ENCODE assay signal across 7 cellular contexts in the genomic region with DNA sequence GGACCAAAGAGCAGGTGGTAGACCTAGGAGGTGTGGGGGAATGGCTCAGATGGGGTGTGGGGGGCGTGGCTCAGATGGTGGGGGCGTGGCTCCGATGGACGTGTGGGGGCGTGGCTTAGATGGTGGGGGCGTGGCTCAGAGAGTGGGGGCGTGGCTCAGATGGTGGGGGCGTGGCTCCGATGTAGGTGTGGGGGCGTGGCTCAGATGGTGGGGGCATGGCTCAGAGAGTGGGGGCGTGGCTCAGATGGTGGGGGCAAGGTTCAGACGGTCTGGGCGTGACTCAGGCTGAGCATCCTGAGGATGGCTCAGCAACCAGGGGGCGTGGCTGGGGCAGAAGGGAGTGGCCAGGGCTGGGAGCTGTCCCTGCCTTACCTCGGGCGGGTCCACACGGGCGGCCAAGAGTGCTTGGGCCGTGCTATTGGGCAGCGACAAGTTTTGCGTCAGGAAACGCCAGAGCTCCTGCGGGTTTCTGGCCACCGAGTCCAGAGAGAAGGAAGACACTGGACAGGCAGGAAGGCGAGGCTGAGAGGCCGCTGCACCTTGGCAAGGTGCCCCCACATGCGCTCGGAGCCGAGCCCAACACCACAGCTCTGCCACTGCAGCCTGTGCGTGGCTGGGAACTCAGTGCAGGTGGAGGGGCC. TPM values are rescaled to one million over a fixed set of nuclear protein-coding genes. Genes with fewer than 3 reads are reported as not detected.
A peak's percentile ranks its signal among the peaks of the same experiment; 100 is the strongest.
DNase-seq lines count a peak whose midpoint lies in the region; ATAC-seq and TF ChIP-seq lines count a peak whose summit lies in the region.
"Had no signal": no experiment of that assay in that cellular context is flagged by ENCODE, and none has a peak within 500 bp of the region (broad histone marks: within the 10 kb centered on the region; RNA-seq: fewer than 3 reads in every experiment).

No MANE protein-coding gene starts in this region.

- BruUV-seq in HCT116 (replicated peaks; lab: Mats Ljungman, UMichigan): no TSS peak

- POLR2A ChIA-PET in HCT116 (lab: Charles Lee): no interaction called here

- H3K4me1 Mint-ChIP-seq in T-helper 17 cell: peaks cover 11% of the 10 kb centered on the region

- H3K4me3 ChIP-seq in HCT116 (replicated peaks in 1 of 2; ENCODE audit: low read depth in 1 of 2, low read length in 2 of 2): no peak overlapping the region
- H3K4me3 ChIP-seq in smooth muscle cell: no peak overlapping the region

- no peak for TF ChIP-seq RAD21 in HCT116 (IDR thresholded peaks at IDR 0.05; ENCODE audit: low read depth)

- H3K27ac ChIP-seq in HCT116 (ENCODE audit: low read depth, low read length) (peak overlapping the region; percentile 63), smooth muscle cell (ENCODE audit: low read depth) (no peak overlapping the region)

- peak overlapping the region; percentile 44 for H3K27ac Mint-ChIP-seq in T-helper 17 cell
- H3K27ac Mint-ChIP-seq: activated naive CD4-positive, alpha-beta T cell treated with anti-CD3 and anti-CD28 coated beads, Interleukin-2, amount 50 U/mL, for 24 hours had no signal

- H3K4me1 ChIP-seq in HCT116 (ENCODE audit: control insufficient read depth in 1 of 2, insufficient read depth in 2 of 2, low read length in 2 of 2) (peaks cover 27 to 36% of the 10 kb centered on the region in 2 experiments; a peak in 3 of 4 replicates), smooth muscle cell (ENCODE audit: low read depth) (peaks cover under 1% of the 10 kb centered on the region)

- DNase-seq in HCT116 (ENCODE audit: low read depth, low spot score) (peak; percentile 92), T-helper 17 cell (peak; percentile 53 to 71 (median 62)), dermis blood vessel endothelial cell (peak; percentile 70), smooth muscle cell (lab: John Stamatoyannopoulos, UW; ENCODE audit: unreplicated experiment) (no peak), epidermal melanocyte (ENCODE audit: insufficient read length, low spot score) (no peak)
- DNase-seq in stimulated activated CD4-positive, alpha-beta T cell treated with anti-CD3 and anti-CD28 coated beads, Interleukin-12 subunit alpha, Interleukin-12 subunit beta, amount 100 ng/mL, for 4 hours: peak; percentile 68

- H3K9ac ChIP-seq in HCT116 (ENCODE audit: low read length): peak overlapping the region; percentile 38
- no peak overlapping the region for H3K9ac ChIP-seq in smooth muscle cell (ENCODE audit: low read depth)

- CTCF ChIA-PET in HCT116 (lab: Charles Lee): interaction anchor here (0.6 to 1.8 kb wide), 4 partner anchors 13 to 46 kb away, joined by 3 to 14 read pairs (median 5); partner anchors contain the start of gene NPDC1

- RAD21 ChIA-PET in HCT116 (lab: Charles Lee; ENCODE audit: low non-redundant PET in 1 of 2, low total read pairs in 2 of 2, uncharacterized antibody in 2 of 2, unreplicated experiment in 2 of 2): interaction anchor here in 1 of 2 experiments (0.6 kb wide), 1 partner anchor 242 kb away, joined by 3 read pairs; no protein-coding TSS in a partner anchor

- H3K27me3 Mint-ChIP-seq in T-helper 17 cell: no peaks in the 10 kb centered on the region
- H3K27me3 Mint-ChIP-seq: activated naive CD4-positive, alpha-beta T cell treated with anti-CD3 and anti-CD28 coated beads, Interleukin-2, amount 50 U/mL, for 24 hours had no signal

- H3K27me3 ChIP-seq in HCT116 (ENCODE audit: insufficient read depth, low read length) (no peaks in the 10 kb centered on the region), smooth muscle cell (ENCODE audit: low read depth) (no peaks in the 10 kb centered on the region)

- ATAC-seq in HCT116 (peak; percentile 97), T-helper 17 cell (peak; percentile 80)

- H4K20me1 ChIP-seq in HCT116 (ENCODE audit: insufficient read depth) (no peaks in the 10 kb centered on the region), smooth muscle cell (ENCODE audit: low read depth) (peaks cover 5% of the 10 kb centered on the region)

- H3K36me3 ChIP-seq in HCT116 (ENCODE audit: control insufficient read depth in 1 of 2, insufficient read depth in 2 of 2, low read length in 2 of 2) (peaks cover 5 to 12% of the 10 kb centered on the region in 2 experiments; a peak in 2 of 4 replicates), smooth muscle cell (ENCODE audit: low read depth) (no peaks in the 10 kb centered on the region)

- no peaks in the 10 kb centered on the region for H3K36me3 Mint-ChIP-seq in T-helper 17 cell (ENCODE audit: low read depth)
- H3K36me3 Mint-ChIP-seq: activated naive CD4-positive, alpha-beta T cell treated with anti-CD3 and anti-CD28 coated beads, Interleukin-2, amount 50 U/mL, for 24 hours had no signal

- TF ChIP-seq CTCF in HCT116 (IDR thresholded peaks at IDR 0.05 in 2 of 3, conservative IDR thresholded peaks at IDR 0.05 in 1 of 3; ENCODE audit: borderline replicate concordance in 1 of 3, insufficient read depth in 1 of 3, low read depth in 2 of 3, low read length in 2 of 3) (no peak), smooth muscle cell (IDR thresholded peaks at IDR 0.05; ENCODE audit: borderline replicate concordance, insufficient read depth, poor library complexity, severe bottlenecking) (no peak)

- no peak for TF ChIP-seq POLR2A in HCT116 (IDR thresholded peaks at IDR 0.05; ENCODE audit: borderline replicate concordance, extremely low read depth, insufficient read depth, insufficient read length)

- no peaks in the 10 kb centered on the region for H3K9me2 ChIP-seq in HCT116 (ENCODE audit: insufficient read depth)

- WGBS in smooth muscle cell (ENCODE audit: low lambda C conversion rate): 70% methylated on average over 10 of the region's 30 CpGs

- no peak overlapping the region for H3K4me3 Mint-ChIP-seq in T-helper 17 cell
- H3K4me3 Mint-ChIP-seq: activated naive CD4-positive, alpha-beta T cell treated with anti-CD3 and anti-CD28 coated beads, Interleukin-2, amount 50 U/mL, for 24 hours had no signal

- H3K4me2 ChIP-seq in HCT116 (ENCODE audit: low read length): peak overlapping the region; percentile 58
- H3K4me2 ChIP-seq in smooth muscle cell: no peak overlapping the region

- H3K79me2 ChIP-seq in HCT116 (ENCODE audit: insufficient read depth, low read length): peaks cover 26% of the 10 kb centered on the region
- H3K79me2 ChIP-seq in smooth muscle cell (ENCODE audit: low read depth): no peaks in the 10 kb centered on the region

- intact Hi-C loops in HCT116 (cut with micrococcal nuclease): no loop called here

- H2AFZ ChIP-seq in HCT116 (ENCODE audit: low read depth, low read length, poor library complexity, severe bottlenecking): no peak overlapping the region
- H2AFZ ChIP-seq in smooth muscle cell (ENCODE audit: low read depth): no peak overlapping the region

- no peaks in the 10 kb centered on the region for H3F3A ChIP-seq in smooth muscle cell (ENCODE audit: low read depth)

- no peaks in the 10 kb centered on the region for H3K9me3 ChIP-seq in HCT116 (ENCODE audit: control insufficient read depth in 1 of 2, insufficient read depth in 1 of 2, low read depth in 1 of 2, low read length in 2 of 2)
- no peaks in the 10 kb centered on the region for H3K9me3 ChIP-seq in T-helper 17 cell (ENCODE audit: control insufficient read depth, low read length, poor library complexity, severe bottlenecking)
- H3K9me3 ChIP-seq in smooth muscle cell (replicated peaks; ENCODE audit: low read depth): no peaks in the 10 kb centered on the region

TF ChIP-seq in HCT116, 20 proteins besides CTCF, POLR2A, EP300 and RAD21:
- TF ChIP-seq ELF1 (IDR thresholded peaks at IDR 0.05; ENCODE audit: borderline replicate concordance, low read depth) (no peak), POLR2AphosphoS5 (IDR thresholded peaks at IDR 0.05; ENCODE audit: low read depth, low read length) (peak; percentile 37)
TF ChIP-seq in HCT116: peak in this region for 1.

RNA-seq across cellular contexts. Expression of gene ABCA2, which starts 5.9 kb away (rescaled TPM):
- total RNA-seq in HCT116 (2021; ENCODE audit: unreplicated experiment): 114 TPM
- polyA plus RNA-seq in HCT116 (2012): 132 and 183 TPM in 2 replicates
- 100 to 1,000 TPM; 120 to 131 TPM for total RNA-seq in T-helper 17 cell
- total RNA-seq in dermis blood vessel endothelial cell: 8.5 and 13.3 TPM in 2 replicates
- total RNA-seq in smooth muscle cell: 15.9 and 23.0 TPM in 2 replicates
- 26.2 and 29.0 TPM in 2 replicates for polyA plus RNA-seq in smooth muscle cell

RNA-seq across cellular contexts. Expression of gene FUT7, which starts 9.8 kb away (rescaled TPM):
- not detected for total RNA-seq in HCT116 (2021; ENCODE audit: unreplicated experiment)
- polyA plus RNA-seq in HCT116 (2012): not detected in 2 replicates
- 10 to 100 TPM in 1 of 2 donors, 1 to 10 TPM in 1; 7.7 to 10.6 TPM for total RNA-seq in T-helper 17 cell
- total RNA-seq in dermis blood vessel endothelial cell: not detected in 2 replicates
- not detected in 2 replicates for total RNA-seq in smooth muscle cell
- polyA plus RNA-seq in smooth muscle cell: 0.51 TPM in 1 of 2 replicates, not detected in the other

RNA-seq across cellular contexts. Expression of gene NPDC1, which starts 23.9 kb away (rescaled TPM):
- 98.8 TPM for total RNA-seq in HCT116 (2021; ENCODE audit: unreplicated experiment)
- polyA plus RNA-seq in HCT116 (2012): 81.4 and 86.0 TPM in 2 replicates
- 100 to 1,000 TPM; 139 to 202 TPM for total RNA-seq in T-helper 17 cell
- 39.7 and 46.8 TPM in 2 replicates for total RNA-seq in dermis blood vessel endothelial cell
- total RNA-seq in smooth muscle cell: 5.9 and 9.9 TPM in 2 replicates
- 19.3 and 38.8 TPM in 2 replicates for polyA plus RNA-seq in smooth muscle cell

RNA-seq across cellular contexts. Expression of gene CLIC3, which starts 25.7 kb away (rescaled TPM):
- 8.4 TPM for total RNA-seq in HCT116 (2021; ENCODE audit: unreplicated experiment)
- 14.0 and 15.3 TPM in 2 replicates for polyA plus RNA-seq in HCT116 (2012)
- 1 to 10 TPM; 1.9 to 2.1 TPM for total RNA-seq in T-helper 17 cell
- total RNA-seq in dermis blood vessel endothelial cell: 0.09 TPM in 1 of 2 replicates, not detected in the other
- 15.2 and 36.8 TPM in 2 replicates for total RNA-seq in smooth muscle cell
- polyA plus RNA-seq in smooth muscle cell: 43.9 and 69.9 TPM in 2 replicates

RNA-seq across cellular contexts. Expression of gene PAXX, which starts 29.9 kb away (rescaled TPM):
- 89.0 TPM for total RNA-seq in HCT116 (2021; ENCODE audit: unreplicated experiment)
- polyA plus RNA-seq in HCT116 (2012): 57.8 and 80.5 TPM in 2 replicates
- 10 to 100 TPM; 85.7 to 89.9 TPM for total RNA-seq in T-helper 17 cell
- total RNA-seq in dermis blood vessel endothelial cell: 13.5 and 17.9 TPM in 2 replicates
- total RNA-seq in smooth muscle cell: 27.4 and 29.0 TPM in 2 replicates
- 61.4 and 62.0 TPM in 2 replicates for polyA plus RNA-seq in smooth muscle cell

Comparison
In these comparisons a context has a peak if more than half of its experiments do, and no peak if none do; other contexts are left out.
1. DNase-seq: peak in HCT116 (single experiment), T-helper 17 cell (3 of 3), dermis blood vessel endothelial cell (single experiment) and stimulated activated CD4-positive, alpha-beta T cell treated with anti-CD3 and anti-CD28 coated beads, Interleukin-12 subunit alpha, Interleukin-12 subunit beta, amount 100 ng/mL, for 4 hours (single experiment); none in smooth muscle cell (single experiment) and epidermal melanocyte (single experiment).